Comparison of ENCODE assay signal across 1 cellular context in genomic region chr1:53348491-53349368, GRCh38.
TF ChIP-seq lines count a peak whose summit lies in the region.

No MANE protein-coding gene starts in this region.

TF ChIP-seq in HepG2, 621 proteins besides CTCF, POLR2A, EP300 and RAD21 (continued from another document):
- TF ChIP-seq, protein P1, sequence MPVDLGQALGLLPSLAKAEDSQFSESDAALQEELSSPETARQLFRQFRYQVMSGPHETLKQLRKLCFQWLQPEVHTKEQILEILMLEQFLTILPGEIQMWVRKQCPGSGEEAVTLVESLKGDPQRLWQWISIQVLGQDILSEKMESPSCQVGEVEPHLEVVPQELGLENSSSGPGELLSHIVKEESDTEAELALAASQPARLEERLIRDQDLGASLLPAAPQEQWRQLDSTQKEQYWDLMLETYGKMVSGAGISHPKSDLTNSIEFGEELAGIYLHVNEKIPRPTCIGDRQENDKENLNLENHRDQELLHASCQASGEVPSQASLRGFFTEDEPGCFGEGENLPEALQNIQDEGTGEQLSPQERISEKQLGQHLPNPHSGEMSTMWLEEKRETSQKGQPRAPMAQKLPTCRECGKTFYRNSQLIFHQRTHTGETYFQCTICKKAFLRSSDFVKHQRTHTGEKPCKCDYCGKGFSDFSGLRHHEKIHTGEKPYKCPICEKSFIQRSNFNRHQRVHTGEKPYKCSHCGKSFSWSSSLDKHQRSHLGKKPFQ (CRISPR knock-in tag; IDR thresholded peaks at IDR 0.05; ENCODE audit: insufficient replicate concordance): no peak
- TF ChIP-seq IKZF5 (CRISPR knock-in tag; IDR thresholded peaks at IDR 0.05) (no peak), IRF9 (CRISPR knock-in tag; IDR thresholded peaks at IDR 0.05; ENCODE audit: borderline replicate concordance) (no peak), KDM4B (CRISPR knock-in tag; IDR thresholded peaks at IDR 0.05) (no peak), BRF2 (CRISPR knock-in tag; IDR thresholded peaks at IDR 0.05) (no peak), TAF15 (IDR thresholded peaks at IDR 0.05; ENCODE audit: low read depth, low read length, poor library complexity, severe bottlenecking) (no peak), ZNF180 (CRISPR knock-in tag; IDR thresholded peaks at IDR 0.05; ENCODE audit: borderline replicate concordance, low read depth) (no peak), CBX1 (IDR thresholded peaks at IDR 0.05; ENCODE audit: low read depth) (no peak)
- TF ChIP-seq, protein P2, sequence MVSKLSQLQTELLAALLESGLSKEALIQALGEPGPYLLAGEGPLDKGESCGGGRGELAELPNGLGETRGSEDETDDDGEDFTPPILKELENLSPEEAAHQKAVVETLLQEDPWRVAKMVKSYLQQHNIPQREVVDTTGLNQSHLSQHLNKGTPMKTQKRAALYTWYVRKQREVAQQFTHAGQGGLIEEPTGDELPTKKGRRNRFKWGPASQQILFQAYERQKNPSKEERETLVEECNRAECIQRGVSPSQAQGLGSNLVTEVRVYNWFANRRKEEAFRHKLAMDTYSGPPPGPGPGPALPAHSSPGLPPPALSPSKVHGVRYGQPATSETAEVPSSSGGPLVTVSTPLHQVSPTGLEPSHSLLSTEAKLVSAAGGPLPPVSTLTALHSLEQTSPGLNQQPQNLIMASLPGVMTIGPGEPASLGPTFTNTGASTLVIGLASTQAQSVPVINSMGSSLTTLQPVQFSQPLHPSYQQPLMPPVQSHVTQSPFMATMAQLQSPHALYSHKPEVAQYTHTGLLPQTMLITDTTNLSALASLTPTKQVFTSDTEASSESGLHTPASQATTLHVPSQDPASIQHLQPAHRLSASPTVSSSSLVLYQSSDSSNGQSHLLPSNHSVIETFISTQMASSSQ (IDR thresholded peaks at IDR 0.05; ENCODE audit: low read depth): no peak
- TF ChIP-seq, protein P2 (CRISPR knock-in tag; IDR thresholded peaks at IDR 0.05; ENCODE audit: borderline replicate concordance): no peak
- TF ChIP-seq, protein P3, sequence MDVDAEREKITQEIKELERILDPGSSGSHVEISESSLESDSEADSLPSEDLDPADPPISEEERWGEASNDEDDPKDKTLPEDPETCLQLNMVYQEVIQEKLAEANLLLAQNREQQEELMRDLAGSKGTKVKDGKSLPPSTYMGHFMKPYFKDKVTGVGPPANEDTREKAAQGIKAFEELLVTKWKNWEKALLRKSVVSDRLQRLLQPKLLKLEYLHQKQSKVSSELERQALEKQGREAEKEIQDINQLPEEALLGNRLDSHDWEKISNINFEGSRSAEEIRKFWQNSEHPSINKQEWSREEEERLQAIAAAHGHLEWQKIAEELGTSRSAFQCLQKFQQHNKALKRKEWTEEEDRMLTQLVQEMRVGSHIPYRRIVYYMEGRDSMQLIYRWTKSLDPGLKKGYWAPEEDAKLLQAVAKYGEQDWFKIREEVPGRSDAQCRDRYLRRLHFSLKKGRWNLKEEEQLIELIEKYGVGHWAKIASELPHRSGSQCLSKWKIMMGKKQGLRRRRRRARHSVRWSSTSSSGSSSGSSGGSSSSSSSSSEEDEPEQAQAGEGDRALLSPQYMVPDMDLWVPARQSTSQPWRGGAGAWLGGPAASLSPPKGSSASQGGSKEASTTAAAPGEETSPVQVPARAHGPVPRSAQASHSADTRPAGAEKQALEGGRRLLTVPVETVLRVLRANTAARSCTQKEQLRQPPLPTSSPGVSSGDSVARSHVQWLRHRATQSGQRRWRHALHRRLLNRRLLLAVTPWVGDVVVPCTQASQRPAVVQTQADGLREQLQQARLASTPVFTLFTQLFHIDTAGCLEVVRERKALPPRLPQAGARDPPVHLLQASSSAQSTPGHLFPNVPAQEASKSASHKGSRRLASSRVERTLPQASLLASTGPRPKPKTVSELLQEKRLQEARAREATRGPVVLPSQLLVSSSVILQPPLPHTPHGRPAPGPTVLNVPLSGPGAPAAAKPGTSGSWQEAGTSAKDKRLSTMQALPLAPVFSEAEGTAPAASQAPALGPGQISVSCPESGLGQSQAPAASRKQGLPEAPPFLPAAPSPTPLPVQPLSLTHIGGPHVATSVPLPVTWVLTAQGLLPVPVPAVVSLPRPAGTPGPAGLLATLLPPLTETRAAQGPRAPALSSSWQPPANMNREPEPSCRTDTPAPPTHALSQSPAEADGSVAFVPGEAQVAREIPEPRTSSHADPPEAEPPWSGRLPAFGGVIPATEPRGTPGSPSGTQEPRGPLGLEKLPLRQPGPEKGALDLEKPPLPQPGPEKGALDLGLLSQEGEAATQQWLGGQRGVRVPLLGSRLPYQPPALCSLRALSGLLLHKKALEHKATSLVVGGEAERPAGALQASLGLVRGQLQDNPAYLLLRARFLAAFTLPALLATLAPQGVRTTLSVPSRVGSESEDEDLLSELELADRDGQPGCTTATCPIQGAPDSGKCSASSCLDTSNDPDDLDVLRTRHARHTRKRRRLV (CRISPR knock-in tag; IDR thresholded peaks at IDR 0.05): no peak
